8 cellular contexts compared by ENCODE assay signal in the genomic region with DNA sequence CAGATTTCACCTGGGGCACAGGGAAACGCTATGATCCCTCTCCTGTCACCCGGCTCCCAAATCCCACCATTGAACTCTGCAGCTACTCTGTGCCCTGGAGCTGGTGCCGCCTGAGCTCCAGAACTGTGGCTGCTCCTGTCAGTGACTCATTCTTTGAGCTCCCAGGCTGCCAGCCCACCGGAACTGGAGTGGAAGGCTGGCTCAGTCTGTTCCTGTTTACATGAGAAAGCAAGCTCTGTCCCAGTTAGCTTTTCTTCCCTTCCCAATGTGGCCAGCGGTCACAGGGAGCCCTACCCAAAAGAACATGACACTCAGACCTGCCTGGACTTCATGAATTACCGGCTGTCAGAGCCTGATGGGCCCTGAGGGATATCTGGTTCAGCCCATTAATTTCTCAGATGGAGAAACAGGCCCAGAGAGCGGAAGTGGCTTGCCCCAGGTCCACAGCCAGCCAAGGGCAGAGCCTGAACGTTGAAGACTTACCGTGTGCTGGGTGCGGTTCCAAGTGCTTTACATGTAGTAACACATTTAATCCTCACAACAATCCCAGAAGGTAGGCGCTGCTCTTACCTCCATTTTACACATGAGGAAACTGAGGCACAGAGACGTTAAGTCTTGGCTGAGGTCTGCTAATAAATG. TPM values are rescaled to one million over a fixed set of nuclear protein-coding genes. Genes with fewer than 3 reads are reported as not detected.
A peak's percentile ranks its signal among the peaks of the same experiment; 100 is the strongest.
DNase-seq lines count a peak whose midpoint lies in the region; ATAC-seq and TF ChIP-seq lines count a peak whose summit lies in the region.

No MANE protein-coding gene starts in this region.

- peak; percentile 67 for DNase-seq in AG10803 (ENCODE audit: low read depth)
- peak; percentile 68 for DNase-seq in MV-4-11 (lab: John Stamatoyannopoulos, UW)
- peak; percentile 82 for DNase-seq in dermis blood vessel endothelial cell
- DNase-seq in medulla oblongata (ENCODE audit: extremely low spot score), result peak; percentile 37
- no peak for DNase-seq in GM19240 (ENCODE audit: insufficient read length, low spot score)
- no peak for DNase-seq in activated CD8-positive, alpha-beta memory T cell treated with anti-CD3 and anti-CD28 coated beads, Interleukin-2, amount 10 ng/mL, durations not matched to agents 7 days and 5 days

- no peak overlapping the region for H3K4me3 Mint-ChIP-seq in activated CD8-positive, alpha-beta memory T cell treated with anti-CD3 and anti-CD28 coated beads, Interleukin-2, amount 10 ng/mL, durations not matched to agents 7 days and 5 days

- CTCF ChIA-PET in activated CD8-positive, alpha-beta memory T cell treated with anti-CD3 and anti-CD28 coated beads, Interleukin-2, amount 10 ng/mL, durations not matched to agents 7 days and 5 days (lab: Charles Lee), result no interaction called here

- H3K27me3 Mint-ChIP-seq in activated CD8-positive, alpha-beta memory T cell treated with anti-CD3 and anti-CD28 coated beads, Interleukin-2, amount 10 ng/mL, durations not matched to agents 7 days and 5 days, result peaks cover 11% of the 10 kb centered on the region

- H3K27ac Mint-ChIP-seq in activated CD8-positive, alpha-beta memory T cell treated with anti-CD3 and anti-CD28 coated beads, Interleukin-2, amount 10 ng/mL, durations not matched to agents 7 days and 5 days, result no peak overlapping the region

- TF ChIP-seq CTCF in AG10803 (conservative IDR thresholded peaks at IDR 0.05; ENCODE audit: low read length), result no peak

- no peaks in the 10 kb centered on the region for H3K4me1 Mint-ChIP-seq in activated CD8-positive, alpha-beta memory T cell treated with anti-CD3 and anti-CD28 coated beads, Interleukin-2, amount 10 ng/mL, durations not matched to agents 7 days and 5 days

- H3K4me3 ChIP-seq in AG10803 (ENCODE audit: low read length), result no peak overlapping the region

- no peaks in the 10 kb centered on the region for H3K9me3 Mint-ChIP-seq in activated CD8-positive, alpha-beta memory T cell treated with anti-CD3 and anti-CD28 coated beads, Interleukin-2, amount 10 ng/mL, durations not matched to agents 7 days and 5 days (ENCODE audit: low read depth)

- no peak for ATAC-seq in GM19395 (IDR thresholded peaks at IDR 0.05; ENCODE audit: unreplicated experiment)
- no peak for ATAC-seq in activated CD8-positive, alpha-beta memory T cell treated with anti-CD3 and anti-CD28 coated beads, Interleukin-2, amount 10 ng/mL, durations not matched to agents 7 days and 5 days
- no peak for ATAC-seq in GM19035 (IDR thresholded peaks at IDR 0.05; ENCODE audit: unreplicated experiment)

- H3K36me3 Mint-ChIP-seq in activated CD8-positive, alpha-beta memory T cell treated with anti-CD3 and anti-CD28 coated beads, Interleukin-2, amount 10 ng/mL, durations not matched to agents 7 days and 5 days, result no peaks in the 10 kb centered on the region

RNA-seq across cellular contexts. Expression of gene IGSF22, which starts 23.8 kb away (rescaled TPM):
- 0.19 TPM in 1 of 2 replicates, not detected in the other for total RNA-seq in dermis blood vessel endothelial cell
- under 1 TPM; 0.35 to 0.64 TPM for total RNA-seq in activated CD8-positive, alpha-beta memory T cell treated with anti-CD3 and anti-CD28 coated beads, Interleukin-2, amount 10 ng/mL, durations not matched to agents 7 days and 5 days

RNA-seq across cellular contexts. Expression of gene PTPN5, which starts 41.8 kb away (rescaled TPM):
- total RNA-seq in dermis blood vessel endothelial cell, result not detected in 2 replicates
- not detected for total RNA-seq in activated CD8-positive, alpha-beta memory T cell treated with anti-CD3 and anti-CD28 coated beads, Interleukin-2, amount 10 ng/mL, durations not matched to agents 7 days and 5 days

RNA-seq across cellular contexts. Expression of gene TMEM86A, which starts 51.2 kb away (rescaled TPM):
- total RNA-seq in dermis blood vessel endothelial cell, result 2.7 and 4.3 TPM in 2 replicates
- under 1 TPM; 0.93 to 0.98 TPM for total RNA-seq in activated CD8-positive, alpha-beta memory T cell treated with anti-CD3 and anti-CD28 coated beads, Interleukin-2, amount 10 ng/mL, durations not matched to agents 7 days and 5 days

Comparison
In these comparisons a context has a peak if more than half of its experiments do, and no peak if none do; other contexts are left out.
1. DNase-seq: peak in AG10803 (single experiment), MV-4-11 (single experiment), dermis blood vessel endothelial cell (single experiment) and medulla oblongata (single experiment); none in GM19240 (single experiment) and activated CD8-positive, alpha-beta memory T cell treated with anti-CD3 and anti-CD28 coated beads, Interleukin-2, amount 10 ng/mL, durations not matched to agents 7 days and 5 days (single experiment).